8 cellular contexts compared by ENCODE assay signal in genomic region chr1:198929961-198930599, GRCh38.
DNase-seq lines count a peak whose midpoint lies in the region; ATAC-seq and TF ChIP-seq lines count a peak whose summit lies in the region.

No MANE protein-coding gene starts in this region.

- ATAC-seq in GM21723 (IDR thresholded peaks at IDR 0.05; ENCODE audit: unreplicated experiment): peak; percentile 60
- ATAC-seq in WTC11: no peak; the same call in none of the 2 replicates
- peak; percentile 53 to 69 for ATAC-seq in left cardiac atrium
- peak; percentile 55 for ATAC-seq in stimulated activated effector memory CD8-positive, alpha-beta T cell treated with anti-CD3 and anti-CD28 coated beads, Interleukin-12 subunit alpha, Interleukin-12 subunit beta, amount 100 ng/mL, for 72 hours

- POLR2A ChIA-PET in WTC11 (lab: Charles Lee): no interaction called here

- peak overlapping the region; percentile 28; the same call in 1 of the 2 replicates for H3K4me2 ChIP-seq in MM.1S (ENCODE audit: low read depth, low read length)

- DNase-seq in ELF-1 (ENCODE audit: low read depth, low spot score): peak; percentile 1
- peak; percentile 54 for DNase-seq in MM.1S
- no peak for DNase-seq in WTC11 (ENCODE audit: low spot score)
- DNase-seq in left cardiac atrium: no peak
- no peak for DNase-seq in stimulated activated effector memory CD8-positive, alpha-beta T cell treated with anti-CD3 and anti-CD28 coated beads, Interleukin-12 subunit alpha, Interleukin-12 subunit beta, amount 100 ng/mL, for 72 hours (ENCODE audit: low spot score in 2 of 2)
- DNase-seq in stimulated activated CD4-positive, alpha-beta T cell treated with anti-CD3 and anti-CD28 coated beads, Interleukin-1b, Interleukin-23, amount 100 ng/mL, for 48 hours: no peak
- DNase-seq in GM13976 (ENCODE audit: low spot score): no peak

- H3K36me3 ChIP-seq in MM.1S (replicated peaks; ENCODE audit: insufficient read depth, low read length): no peaks in the 10 kb centered on the region

- H3K36me3 Mint-ChIP-seq in WTC11: no peaks in the 10 kb centered on the region
- no peaks in the 10 kb centered on the region for H3K36me3 Mint-ChIP-seq in stimulated activated effector memory CD8-positive, alpha-beta T cell treated with anti-CD3 and anti-CD28 coated beads, Interleukin-12 subunit alpha, Interleukin-12 subunit beta, amount 100 ng/mL, for 72 hours

- peak overlapping the region; percentile 23; the same call in 1 of the 2 replicates for H3K27ac Mint-ChIP-seq in WTC11
- no peak overlapping the region for H3K27ac Mint-ChIP-seq in stimulated activated effector memory CD8-positive, alpha-beta T cell treated with anti-CD3 and anti-CD28 coated beads, Interleukin-12 subunit alpha, Interleukin-12 subunit beta, amount 100 ng/mL, for 72 hours

- CTCF ChIA-PET in WTC11 (lab: Charles Lee): no interaction called here

- H3K9me3 ChIP-seq in MM.1S (replicated peaks; ENCODE audit: insufficient read depth, low read length): no peaks in the 10 kb centered on the region

- in situ Hi-C loops in GM13976 (cut with MboI; ENCODE audit: low sequenced_read_pairs, unreplicated experiment): no loop called here

- H3K4me3 ChIP-seq in MM.1S (ENCODE audit: low read length): no peak overlapping the region

- H3K27ac ChIP-seq in MM.1S (ENCODE audit: low read length): no peak overlapping the region

- no peaks in the 10 kb centered on the region for H3K9me2 ChIP-seq in MM.1S (replicated peaks; ENCODE audit: insufficient read depth, low read length)

- H3K4me3 Mint-ChIP-seq in WTC11: no peak overlapping the region
- peak overlapping the region; percentile 24 for H3K4me3 Mint-ChIP-seq in stimulated activated effector memory CD8-positive, alpha-beta T cell treated with anti-CD3 and anti-CD28 coated beads, Interleukin-12 subunit alpha, Interleukin-12 subunit beta, amount 100 ng/mL, for 72 hours

- no peak overlapping the region for H3K9ac ChIP-seq in MM.1S (ENCODE audit: low read length)

- H3F3A ChIP-seq in MM.1S (ENCODE audit: insufficient read depth, low read length): peaks cover 6% of the 10 kb centered on the region; the same call in 1 of the 2 replicates

- H3K4me1 Mint-ChIP-seq in WTC11: peaks cover 19% of the 10 kb centered on the region
- peaks cover 7% of the 10 kb centered on the region for H3K4me1 Mint-ChIP-seq in stimulated activated effector memory CD8-positive, alpha-beta T cell treated with anti-CD3 and anti-CD28 coated beads, Interleukin-12 subunit alpha, Interleukin-12 subunit beta, amount 100 ng/mL, for 72 hours

- H3K79me2 ChIP-seq in MM.1S (ENCODE audit: low read length): no peaks in the 10 kb centered on the region

- peaks cover 24% of the 10 kb centered on the region for H3K4me1 ChIP-seq in MM.1S (ENCODE audit: low read length)

- no peaks in the 10 kb centered on the region for H4K20me1 ChIP-seq in MM.1S (ENCODE audit: insufficient read depth, low read length)

- H2AFZ ChIP-seq in MM.1S (ENCODE audit: low read length): no peak overlapping the region; the same call in 1 of the 2 replicates

- no peaks in the 10 kb centered on the region for H3K9me3 Mint-ChIP-seq in WTC11
- H3K9me3 Mint-ChIP-seq in stimulated activated effector memory CD8-positive, alpha-beta T cell treated with anti-CD3 and anti-CD28 coated beads, Interleukin-12 subunit alpha, Interleukin-12 subunit beta, amount 100 ng/mL, for 72 hours: no peaks in the 10 kb centered on the region

- H3K27me3 Mint-ChIP-seq in WTC11 (ENCODE audit: low read depth): no peaks in the 10 kb centered on the region

- no peaks in the 10 kb centered on the region for H3K27me3 ChIP-seq in MM.1S (replicated peaks; ENCODE audit: insufficient read depth, low read length)

- TF ChIP-seq CTCF in MM.1S (IDR thresholded peaks at IDR 0.05; ENCODE audit: low read length): no peak
- TF ChIP-seq CTCF in WTC11 (IDR thresholded peaks at IDR 0.05): no peak
- no peak for TF ChIP-seq CTCF in GM13976 (IDR thresholded peaks at IDR 0.05; ENCODE audit: borderline replicate concordance, control extremely low read depth, extremely low read depth, insufficient read depth, missing control alignments)

- intact Hi-C loops in left cardiac atrium (cut with DNase I): no loop called here

TF ChIP-seq in WTC11, 78 proteins besides CTCF, POLR2A, EP300 and RAD21 (continues in another document):
- TF ChIP-seq ARID4B (CRISPR knock-in tag; IDR thresholded peaks at IDR 0.05; ENCODE audit: borderline replicate concordance) (no peak), FOXJ3 (CRISPR knock-in tag; IDR thresholded peaks at IDR 0.05; ENCODE audit: borderline replicate concordance) (no peak), NFE2L1 (CRISPR knock-in tag; IDR thresholded peaks at IDR 0.05) (no peak), E2F5 (CRISPR knock-in tag; IDR thresholded peaks at IDR 0.05) (no peak), MYBL2 (CRISPR knock-in tag; IDR thresholded peaks at IDR 0.05) (no peak), HMGXB4 (CRISPR knock-in tag; IDR thresholded peaks at IDR 0.05) (no peak), RELA (CRISPR knock-in tag; IDR thresholded peaks at IDR 0.05; ENCODE audit: borderline replicate concordance) (no peak), ZNF512 (CRISPR knock-in tag; IDR thresholded peaks at IDR 0.05; ENCODE audit: borderline replicate concordance) (no peak), USF2 (CRISPR knock-in tag; IDR thresholded peaks at IDR 0.05) (no peak), CBFB (CRISPR knock-in tag; IDR thresholded peaks at IDR 0.05; ENCODE audit: low read depth) (no peak)

Comparison
In these comparisons a context has a peak if more than half of its experiments do, and no peak if none do; other contexts are left out.
1. DNase-seq: peak in ELF-1 (single experiment) and MM.1S (single experiment); none in WTC11 (single experiment), left cardiac atrium (single experiment), stimulated activated effector memory CD8-positive, alpha-beta T cell treated with anti-CD3 and anti-CD28 coated beads, Interleukin-12 subunit alpha, Interleukin-12 subunit beta, amount 100 ng/mL, for 72 hours (0 of 2), stimulated activated CD4-positive, alpha-beta T cell treated with anti-CD3 and anti-CD28 coated beads, Interleukin-1b, Interleukin-23, amount 100 ng/mL, for 48 hours (single experiment) and GM13976 (single experiment).